Comparison of ENCODE assay signal across 8 cellular contexts in genomic region chr16:69089091-69089912, GRCh38. TPM values are rescaled to one million over a fixed set of nuclear protein-coding genes. Genes with fewer than 3 reads are reported as not detected.
DNase-seq lines count a peak whose midpoint lies in the region; ATAC-seq and TF ChIP-seq lines count a peak whose summit lies in the region.

No MANE protein-coding gene starts in this region.

- H3K27ac Mint-ChIP-seq in mesothelial cell of epicardium: no peak overlapping the region

- ATAC-seq in GM18909 (IDR thresholded peaks at IDR 0.05; ENCODE audit: poor library complexity, unreplicated experiment): no peak

- no peaks in the 10 kb centered on the region for H3K9me3 Mint-ChIP-seq in mesothelial cell of epicardium

- peaks cover 3% of the 10 kb centered on the region for H3K4me1 Mint-ChIP-seq in mesothelial cell of epicardium

- no peak for TF ChIP-seq CTCF in mesothelial cell of epicardium (IDR thresholded peaks at IDR 0.05; ENCODE audit: unreplicated experiment)

- DNase-seq in activated CD4-positive, alpha-beta T cell treated with anti-CD3 and anti-CD28 coated beads for 48 hours: peak; percentile 48
- no peak for DNase-seq in activated CD4-positive, alpha-beta T cell treated with anti-CD3 and anti-CD28 coated beads for 4 hours
- peak; percentile 17 for DNase-seq in NCI-H345 treated with DMSO at 0.1 percent for 48 hours (lab: John Stamatoyannopoulos, UW; ENCODE audit: unreplicated experiment)
- DNase-seq in dermis blood vessel endothelial cell: peak; percentile 66
- peak; percentile 55 for DNase-seq in stimulated activated CD8-positive, alpha-beta memory T cell treated with anti-CD3 and anti-CD28 coated beads, Interleukin-4, amount 100 ng/mL, for 48 hours
- DNase-seq in mesothelial cell of epicardium (ENCODE audit: low spot score in 2 of 2, unreplicated experiment in 2 of 2): no peak
- DNase-seq in COLO829 (ENCODE audit: low spot score): no peak

- H3K4me3 Mint-ChIP-seq in mesothelial cell of epicardium: no peak overlapping the region

- no peaks in the 10 kb centered on the region for H3K36me3 Mint-ChIP-seq in mesothelial cell of epicardium

- H3K27me3 Mint-ChIP-seq in mesothelial cell of epicardium (ENCODE audit: low read depth): no peaks in the 10 kb centered on the region

RNA-seq across cellular contexts. Expression of gene HAS3, which starts 16.2 kb away (rescaled TPM):
- total RNA-seq in dermis blood vessel endothelial cell (3.6 and 4.5 TPM in 2 replicates), mesothelial cell of epicardium (0.86 to 1.2 TPM (median 0.92 TPM) in 3 replicates)

RNA-seq across cellular contexts. Expression of gene CHTF8, which starts 43.1 kb away (rescaled TPM):
- total RNA-seq in dermis blood vessel endothelial cell (89.9 and 160 TPM in 2 replicates), mesothelial cell of epicardium (91.9 to 96.7 TPM (median 95.2 TPM) in 3 replicates)

RNA-seq across cellular contexts. Expression of gene UTP4, which starts 43.1 kb away (rescaled TPM):
- total RNA-seq in dermis blood vessel endothelial cell (14.1 and 26.7 TPM in 2 replicates), mesothelial cell of epicardium (45.0 to 49.4 TPM (median 48.0 TPM) in 3 replicates)

Comparison
In these comparisons a context has a peak if more than half of its experiments do, and no peak if none do; other contexts are left out.
1. DNase-seq: peak in activated CD4-positive, alpha-beta T cell treated with anti-CD3 and anti-CD28 coated beads for 48 hours (single experiment), NCI-H345 treated with DMSO at 0.1 percent for 48 hours (single experiment), dermis blood vessel endothelial cell (single experiment) and stimulated activated CD8-positive, alpha-beta memory T cell treated with anti-CD3 and anti-CD28 coated beads, Interleukin-4, amount 100 ng/mL, for 48 hours (single experiment); none in activated CD4-positive, alpha-beta T cell treated with anti-CD3 and anti-CD28 coated beads for 4 hours (0 of 2), mesothelial cell of epicardium (0 of 2) and COLO829 (single experiment).